Comparison of ENCODE assay signal across 17 cellular contexts in the genomic region with DNA sequence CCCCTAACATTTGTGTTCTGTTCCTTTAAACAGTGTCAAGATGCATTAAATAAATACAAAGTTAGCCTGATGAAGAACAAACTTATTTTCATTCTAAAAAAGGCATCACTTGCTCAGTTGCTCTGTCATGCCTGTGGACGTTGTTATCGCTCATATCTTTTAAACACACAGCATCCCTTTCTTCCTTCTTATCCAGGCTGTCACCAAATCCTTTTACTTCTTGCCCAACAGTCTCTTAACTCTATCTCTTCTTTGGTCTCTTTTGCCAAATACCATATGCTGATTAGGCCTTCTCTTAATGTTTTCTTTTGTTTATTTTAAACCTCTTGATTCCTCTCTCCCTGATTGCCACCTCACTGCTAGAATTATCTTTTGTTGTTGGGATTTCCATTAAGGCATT. TPM values are rescaled to one million over a fixed set of nuclear protein-coding genes. Genes with fewer than 3 reads are reported as not detected.
DNase-seq lines count a peak whose midpoint lies in the region; ATAC-seq, FAIRE-seq and TF ChIP-seq lines count a peak whose summit lies in the region.
"Had no signal": no experiment of that assay in that cellular context is flagged by ENCODE, and none has a peak within 500 bp of the region (broad histone marks: within the 10 kb centered on the region; RNA-seq: fewer than 3 reads in every experiment).

No MANE protein-coding gene starts in this region.

- peak overlapping the region; percentile 68; the same call in 1 of the 2 replicates for H3K27ac ChIP-seq in Panc1 (ENCODE audit: low read length)
- H3K27ac ChIP-seq in neural progenitor cell: peak overlapping the region; percentile 35
- no peak overlapping the region for H3K27ac ChIP-seq in small intestine (ENCODE audit: low read depth in 1 of 2, low read length in 1 of 2)
- H3K27ac ChIP-seq in dorsolateral prefrontal cortex: no peak overlapping the region
- H3K27ac ChIP-seq in trophoblast cell (ENCODE audit: low read depth, low read length): no peak overlapping the region
- H3K27ac ChIP-seq: KMS-11 had no signal

- no peak overlapping the region for H2BK5ac ChIP-seq in trophoblast cell (ENCODE audit: low read depth, low read length, poor library complexity)

- POLR2A ChIA-PET in Panc1 (lab: Charles Lee): no interaction called here

- no peaks in the 10 kb centered on the region for H3K27me3 Mint-ChIP-seq in neural progenitor cell (ENCODE audit: insufficient read depth, low read depth)
- H3K27me3 Mint-ChIP-seq: CD4-positive, alpha-beta T cell had no signal

- H3K79me1 ChIP-seq in trophoblast cell (ENCODE audit: low read length): no peaks in the 10 kb centered on the region

- CTCF ChIA-PET in Panc1 (lab: Charles Lee): no interaction called here

- H4K91ac ChIP-seq in trophoblast cell (ENCODE audit: low read depth, low read length): no peak overlapping the region

- peaks cover 3% of the 10 kb centered on the region for H3K4me1 Mint-ChIP-seq in neural progenitor cell

- H3K4me1 ChIP-seq in Panc1 (ENCODE audit: control insufficient read depth, insufficient read depth, low read length): peaks cover 12% of the 10 kb centered on the region; the same call in 1 of the 2 replicates
- peaks cover 54% of the 10 kb centered on the region for H3K4me1 ChIP-seq in neural progenitor cell
- no peaks in the 10 kb centered on the region for H3K4me1 ChIP-seq in small intestine (ENCODE audit: control insufficient read depth in 2 of 2, insufficient read depth in 1 of 2, low read depth in 1 of 2, low read length in 1 of 2)
- no peaks in the 10 kb centered on the region for H3K4me1 ChIP-seq in trophoblast cell (ENCODE audit: control insufficient read depth in 1 of 2, insufficient read depth in 2 of 2, low read length in 2 of 2)
- H3K4me1 ChIP-seq: BE2C had no signal

- H4K8ac ChIP-seq in trophoblast cell (ENCODE audit: low read depth, low read length): no peak overlapping the region

- in situ Hi-C loops in Panc1 (cut with HindIII; ENCODE audit: low pct_unique_long_range_greater_than_20kb, low sequenced_read_pairs): no loop called here

- WGBS in small intestine, 3 donors: 39 to 60% (median 51%) methylated on average over 2 of the region's 2 CpGs
- no CpG with 5 or more reads among the region's 2 CpGs for WGBS in trophoblast cell (ENCODE audit: extremely low coverage, insufficient coverage, insufficient read length)

- no peak overlapping the region for H3K27ac Mint-ChIP-seq in neural progenitor cell
- H3K27ac Mint-ChIP-seq: CD4-positive, alpha-beta T cell had no signal

- H3K4me3 ChIP-seq in Panc1 (ENCODE audit: low read depth in 2 of 2, low read length in 2 of 2) (no peak overlapping the region), fibroblast of pulmonary artery (replicated peaks; ENCODE audit: low read depth, low read length) (no peak overlapping the region), neural progenitor cell (no peak overlapping the region), small intestine (ENCODE audit: low read depth in 1 of 2, low read length in 2 of 2) (no peak overlapping the region), dorsolateral prefrontal cortex (no peak overlapping the region), trophoblast cell (ENCODE audit: low read depth, low read length) (no peak overlapping the region)

- DNase-seq in H54 (ENCODE audit: insufficient read length, low spot score) (no peak), Panc1 (ENCODE audit: low read depth, low spot score) (no peak), fibroblast of pulmonary artery (ENCODE audit: low read depth) (peak; percentile 30), neural progenitor cell (ENCODE audit: low spot score) (no peak), small intestine (no peak), dorsolateral prefrontal cortex (no peak), trophoblast cell (no peak)
- DNase-seq: BE2C; CD4-positive, alpha-beta T cell; HCEC 1CT; NCI-H1092; NCI-H146; NCI-H2081 treated with DMSO at 0.1 percent for 48 hours; NCI-H510A treated with DMSO at 0.1 percent for 48 hours; NCI-H82; SHP77 had no signal

- no peaks in the 10 kb centered on the region for H3K36me3 Mint-ChIP-seq in neural progenitor cell

- H3K36me3 ChIP-seq in Panc1 (ENCODE audit: control insufficient read depth, insufficient read depth, low read length) (no peaks in the 10 kb centered on the region), neural progenitor cell (no peaks in the 10 kb centered on the region), small intestine (ENCODE audit: control insufficient read depth in 2 of 2, insufficient read depth in 2 of 2, low read length in 2 of 2) (no peaks in the 10 kb centered on the region), trophoblast cell (ENCODE audit: control insufficient read depth in 1 of 2, insufficient read depth in 2 of 2, low read length in 2 of 2) (no peaks in the 10 kb centered on the region)
- H3K36me3 ChIP-seq: BE2C had no signal

- H2AFZ ChIP-seq in neural progenitor cell (replicated peaks) (peak overlapping the region; percentile 8), trophoblast cell (ENCODE audit: insufficient read depth, low read length, poor library complexity) (no peak overlapping the region)

- peaks cover 7% of the 10 kb centered on the region; the same call in 1 of the 2 replicates for H3K9me3 ChIP-seq in Panc1 (ENCODE audit: control insufficient read depth, insufficient read depth, low read depth, low read length)
- H3K9me3 ChIP-seq in neural progenitor cell (ENCODE audit: low read depth): no peaks in the 10 kb centered on the region
- no peaks in the 10 kb centered on the region for H3K9me3 ChIP-seq in small intestine (ENCODE audit: control insufficient read depth, low read depth)
- no peaks in the 10 kb centered on the region for H3K9me3 ChIP-seq in trophoblast cell (ENCODE audit: insufficient read depth, low read depth, low read length)
- H3K9me3 ChIP-seq: BE2C had no signal

- peaks cover 11% of the 10 kb centered on the region for H3F3A ChIP-seq in neural progenitor cell (ENCODE audit: low read depth)

- no peak overlapping the region for H3K4ac ChIP-seq in trophoblast cell (ENCODE audit: low read depth, low read length)

- H4K12ac ChIP-seq in trophoblast cell (ENCODE audit: low read depth, low read length): no peak overlapping the region

- intact Hi-C loops in Panc1 (cut with micrococcal nuclease; ENCODE audit: unreplicated experiment): no loop called here
- intact Hi-C loops in dorsolateral prefrontal cortex (cut with DNase I): no loop called here

- TF ChIP-seq CTCF in Panc1 (IDR thresholded peaks at IDR 0.05) (no peak), fibroblast of pulmonary artery (IDR thresholded peaks at IDR 0.05; ENCODE audit: low read length, missing control alignments) (no peak), neural progenitor cell (IDR thresholded peaks at IDR 0.05) (no peak), dorsolateral prefrontal cortex (IDR thresholded peaks at IDR 0.05 in 54 of 56, conservative IDR thresholded peaks at IDR 0.05 in 2 of 56; ENCODE audit: low read depth in 1 of 56, partially characterized antibody in 56 of 56) (no peak)

- H4K20me1 ChIP-seq in neural progenitor cell (ENCODE audit: low read depth): no peaks in the 10 kb centered on the region

- FAIRE-seq in H54 (lab: Jason Lieb, UNC) (peak; percentile 66), small intestine (lab: Jason Lieb, UNC) (no peak)

- no peak overlapping the region for H2BK12ac ChIP-seq in trophoblast cell (ENCODE audit: low read length)

- no peak overlapping the region for H3K4me3 Mint-ChIP-seq in neural progenitor cell
- H3K4me3 Mint-ChIP-seq: CD4-positive, alpha-beta T cell had no signal

- no peak overlapping the region for H2AK5ac ChIP-seq in trophoblast cell (ENCODE audit: low read length)

- no peak overlapping the region for H2BK120ac ChIP-seq in trophoblast cell (ENCODE audit: insufficient read depth, low read length, poor library complexity)

- TF ChIP-seq POLR2A in H54 (IDR thresholded peaks at IDR 0.05; ENCODE audit: low read depth, low read length): no peak

- H3K4me2 ChIP-seq in neural progenitor cell (peak overlapping the region; percentile 57), trophoblast cell (ENCODE audit: low read length) (no peak overlapping the region)
- H3K4me2 ChIP-seq: KMS-11 had no signal

- ATAC-seq in Panc1: no peak

- BruUV-seq in Panc1 (replicated peaks; lab: Mats Ljungman, UMichigan): no TSS peak

- H3K14ac ChIP-seq in trophoblast cell (ENCODE audit: low read length): no peak overlapping the region

- H3K23ac ChIP-seq in trophoblast cell (ENCODE audit: low read length): no peak overlapping the region

- H3K9ac ChIP-seq in neural progenitor cell (no peak overlapping the region), trophoblast cell (ENCODE audit: low read length) (no peak overlapping the region)
- H3K9ac ChIP-seq: KMS-11 had no signal

- H3K18ac ChIP-seq in trophoblast cell (ENCODE audit: low read length): no peak overlapping the region

- H3K9me3 Mint-ChIP-seq in neural progenitor cell: no peaks in the 10 kb centered on the region
- H3K9me3 Mint-ChIP-seq: CD4-positive, alpha-beta T cell had no signal

- no peaks in the 10 kb centered on the region for H3K27me3 ChIP-seq in Panc1 (ENCODE audit: control insufficient read depth, insufficient read depth, low read length)
- no peaks in the 10 kb centered on the region for H3K27me3 ChIP-seq in neural progenitor cell
- no peaks in the 10 kb centered on the region for H3K27me3 ChIP-seq in small intestine (ENCODE audit: control insufficient read depth in 2 of 2, insufficient read depth in 2 of 2, low read length in 2 of 2)
- H3K27me3 ChIP-seq in dorsolateral prefrontal cortex: no peaks in the 10 kb centered on the region
- no peaks in the 10 kb centered on the region for H3K27me3 ChIP-seq in trophoblast cell (ENCODE audit: insufficient read depth, low read length)
- H3K27me3 ChIP-seq: BE2C had no signal

- H3K79me2 ChIP-seq in neural progenitor cell (ENCODE audit: low read depth) (no peaks in the 10 kb centered on the region), trophoblast cell (ENCODE audit: control insufficient read depth, insufficient read depth, low read length, poor library complexity) (no peaks in the 10 kb centered on the region)

RNA-seq across cellular contexts. Expression of a gene that starts 43.9 kb away (rescaled TPM):
- 563 TPM for total RNA-seq in Panc1 (2021; ENCODE audit: unreplicated experiment)
- polyA plus RNA-seq in Panc1 (2012; ENCODE audit: insufficient read length): 415 TPM
- 12.4 and 16.1 TPM in 2 replicates for total RNA-seq in neural progenitor cell (ENCODE audit: low replicate concordance)
- under 1 TPM in 1 of 3 donors, not detected in 2; 0.67 TPM for polyA plus RNA-seq in small intestine
- 10 to 100 TPM in 2 of 120 experiments, 1 to 10 TPM in 115, under 1 TPM in 3; 0.27 to 13.2 (median 3.1) TPM for total RNA-seq in dorsolateral prefrontal cortex
- polyA plus RNA-seq in trophoblast cell (2013): 14.5 and 14.6 TPM in 2 replicates
- total RNA-seq: CD4-positive, alpha-beta T cell had no signal

Comparison
In these comparisons a context has a peak if more than half of its experiments do, and no peak if none do; other contexts are left out.
1. H3K27ac ChIP-seq: peak in Panc1 (single experiment) and neural progenitor cell (single experiment); none in small intestine (0 of 2), dorsolateral prefrontal cortex (0 of 59) and trophoblast cell (single experiment).
2. RNA of a gene that starts 43.9 kb away (total RNA-seq): 563 TPM in Panc1 (single experiment); 12.4 to 16.1 TPM in neural progenitor cell and 0.27 to 13.2 TPM in dorsolateral prefrontal cortex; every median in the first group is over 10 times any median in the second.